In genomic region chr1:165910764-165911421, GRCh38 we compare ENCODE assay signal across 17 cellular contexts.
A peak's percentile ranks its signal among the peaks of the same experiment; 100 is the strongest.
DNase-seq lines count a peak whose midpoint lies in the region; ATAC-seq and TF ChIP-seq lines count a peak whose summit lies in the region.
"Had no signal": no experiment of that assay in that cellular context is flagged by ENCODE, and none has a peak within 500 bp of the region (broad histone marks: within the 10 kb centered on the region; RNA-seq: fewer than 3 reads in every experiment).

No MANE protein-coding gene starts in this region.

- peak overlapping the region; percentile 67 for H3K27ac Mint-ChIP-seq in neural crest cell (ENCODE audit: unreplicated experiment)
- H3K27ac Mint-ChIP-seq: activated naive CD4-positive, alpha-beta T cell treated with anti-CD3 and anti-CD28 coated beads, Interleukin-2, amount 50 U/mL, for 24 hours; dendritic cell treated with granulocyte-macrophage colony-stimulating factor and Interleukin-4, amounts not matched to agents 40 ng/mL and 50 ng/mL, for 4 days; stimulated activated effector memory CD8-positive, alpha-beta T cell treated with anti-CD3 and anti-CD28 coated beads, Interleukin-12 subunit alpha, Interleukin-12 subunit beta, amount 100 ng/mL, for 72 hours had no signal

- H3K4me1 ChIP-seq in aorta (ENCODE audit: control insufficient read depth in 1 of 2, insufficient read depth in 2 of 2, low read length in 2 of 2) (no peaks in the 10 kb centered on the region), vagina (peaks cover 10% of the 10 kb centered on the region)

- intact Hi-C loops in left cardiac atrium (cut with DNase I) = loop anchor here (5.0 to 10.0 kb wide), 3 partner anchors 309 to 516 kb away; no protein-coding TSS in a partner anchor
- intact Hi-C loops in aorta (cut with DNase I) = loop anchor here (5.0 to 10.0 kb wide), 3 partner anchors 144 to 516 kb away; partner anchors contain the start of gene TMCO1 (in 2 of the 2)
- intact Hi-C loops in vagina (cut with DNase I) = loop anchor here (10.0 kb wide), 2 partner anchors 196 to 516 kb away; no protein-coding TSS in a partner anchor

- H3K9me3 ChIP-seq in aorta (ENCODE audit: control insufficient read depth, low read length) (no peaks in the 10 kb centered on the region), vagina (no peaks in the 10 kb centered on the region)

- H3K36me3 ChIP-seq in aorta (ENCODE audit: control insufficient read depth in 1 of 2, insufficient read depth in 2 of 2, low read length in 1 of 2) (peaks cover 0 to 3% of the 10 kb centered on the region in 2 donors), vagina (peaks cover 0 to 18% of the 10 kb centered on the region in 2 donors)

- H3K4me1 Mint-ChIP-seq in neural crest cell = no peaks in the 10 kb centered on the region
- H3K4me1 Mint-ChIP-seq: activated naive CD4-positive, alpha-beta T cell treated with anti-CD3 and anti-CD28 coated beads, Interleukin-2, amount 50 U/mL, for 24 hours had no signal

- peak; percentile 28 for DNase-seq in DMS 273 (lab: John Stamatoyannopoulos, UW; ENCODE audit: unreplicated experiment)
- DNase-seq in DMS 273 treated with DMSO at 0.1 percent for 48 hours (lab: John Stamatoyannopoulos, UW) = no peak
- peak; percentile 78 for DNase-seq in left cardiac atrium
- no peak for DNase-seq in neural crest cell (ENCODE audit: low read depth, low spot score)
- peak; percentile 63 to 79 for DNase-seq in aorta
- DNase-seq in vagina (ENCODE audit: extremely low spot score in 2 of 2) = no peak
- DNase-seq in G401 (ENCODE audit: low spot score) = no peak
- no peak for DNase-seq in RPMI8226
- DNase-seq: 8988T; COR-L47; naive thymus-derived CD8-positive, alpha-beta T cell; NCI-H2029 treated with DMSO at 0.1 percent for 48 hours; PC-3; stimulated activated CD4-positive, alpha-beta T cell treated with anti-CD3 and anti-CD28 coated beads, Interleukin-1b, Interleukin-23, amount 100 ng/mL, for 48 hours had no signal

- no peak overlapping the region for H3K4me3 Mint-ChIP-seq in neural crest cell
- H3K4me3 Mint-ChIP-seq: activated naive CD4-positive, alpha-beta T cell treated with anti-CD3 and anti-CD28 coated beads, Interleukin-2, amount 50 U/mL, for 24 hours; dendritic cell treated with granulocyte-macrophage colony-stimulating factor and Interleukin-4, amounts not matched to agents 40 ng/mL and 50 ng/mL, for 4 days; naive thymus-derived CD8-positive, alpha-beta T cell; stimulated activated effector memory CD8-positive, alpha-beta T cell treated with anti-CD3 and anti-CD28 coated beads, Interleukin-12 subunit alpha, Interleukin-12 subunit beta, amount 100 ng/mL, for 72 hours had no signal

- H3K36me3 Mint-ChIP-seq in neural crest cell (ENCODE audit: low read depth) = peaks cover 3% of the 10 kb centered on the region

- 83 to 85% methylated on average over 14 of the region's 14 CpGs for WGBS in aorta, 2 donors

- H3K27ac ChIP-seq in aorta (ENCODE audit: low read depth in 1 of 2, low read length in 2 of 2) (no peak overlapping the region), vagina (no peak overlapping the region)

- ATAC-seq in left cardiac atrium = peak; percentile 64 to 68
- peak; percentile 60 for ATAC-seq in aorta (ENCODE audit: low FRiP score)
- ATAC-seq: naive thymus-derived CD8-positive, alpha-beta T cell; PC-3; stimulated activated effector memory CD8-positive, alpha-beta T cell treated with anti-CD3 and anti-CD28 coated beads, Interleukin-12 subunit alpha, Interleukin-12 subunit beta, amount 100 ng/mL, for 72 hours had no signal

- TF ChIP-seq POLR2A in vagina (IDR thresholded peaks at IDR 0.05) = no peak

- no peaks in the 10 kb centered on the region for H3K27me3 ChIP-seq in aorta (ENCODE audit: control insufficient read depth in 1 of 2, insufficient read depth in 2 of 2, low read length in 1 of 2)
- H3K27me3 ChIP-seq in vagina = no peaks in the 10 kb centered on the region

- no peak for TF ChIP-seq CTCF in neural crest cell (conservative IDR thresholded peaks at IDR 0.05)
- no peak for TF ChIP-seq CTCF in vagina (IDR thresholded peaks at IDR 0.05)

- in situ Hi-C loops in G401 (cut with HindIII; ENCODE audit: low sequenced_read_pairs) = no loop called here

- no peaks in the 10 kb centered on the region for H3K27me3 Mint-ChIP-seq in neural crest cell (ENCODE audit: low read depth)
- H3K27me3 Mint-ChIP-seq: dendritic cell treated with granulocyte-macrophage colony-stimulating factor and Interleukin-4, amounts not matched to agents 40 ng/mL and 50 ng/mL, for 4 days had no signal

- no peaks in the 10 kb centered on the region for H3K9me3 Mint-ChIP-seq in neural crest cell
- H3K9me3 Mint-ChIP-seq: activated naive CD4-positive, alpha-beta T cell treated with anti-CD3 and anti-CD28 coated beads, Interleukin-2, amount 50 U/mL, for 24 hours; dendritic cell treated with granulocyte-macrophage colony-stimulating factor and Interleukin-4, amounts not matched to agents 40 ng/mL and 50 ng/mL, for 4 days; naive thymus-derived CD8-positive, alpha-beta T cell; stimulated activated effector memory CD8-positive, alpha-beta T cell treated with anti-CD3 and anti-CD28 coated beads, Interleukin-12 subunit alpha, Interleukin-12 subunit beta, amount 100 ng/mL, for 72 hours had no signal

- H3K4me3 ChIP-seq in aorta (ENCODE audit: low read length in 2 of 2) (no peak overlapping the region), vagina (no peak overlapping the region)

Comparison
In these comparisons a context has a peak if more than half of its experiments do, and no peak if none do; other contexts are left out.
1. DNase-seq: peak in DMS 273 (single experiment), left cardiac atrium (single experiment) and aorta (2 of 2); none in DMS 273 treated with DMSO at 0.1 percent for 48 hours (single experiment), neural crest cell (single experiment), vagina (0 of 2), G401 (single experiment) and RPMI8226 (single experiment).